Comparison of ENCODE assay signal across 21 cellular contexts in the genomic region with DNA sequence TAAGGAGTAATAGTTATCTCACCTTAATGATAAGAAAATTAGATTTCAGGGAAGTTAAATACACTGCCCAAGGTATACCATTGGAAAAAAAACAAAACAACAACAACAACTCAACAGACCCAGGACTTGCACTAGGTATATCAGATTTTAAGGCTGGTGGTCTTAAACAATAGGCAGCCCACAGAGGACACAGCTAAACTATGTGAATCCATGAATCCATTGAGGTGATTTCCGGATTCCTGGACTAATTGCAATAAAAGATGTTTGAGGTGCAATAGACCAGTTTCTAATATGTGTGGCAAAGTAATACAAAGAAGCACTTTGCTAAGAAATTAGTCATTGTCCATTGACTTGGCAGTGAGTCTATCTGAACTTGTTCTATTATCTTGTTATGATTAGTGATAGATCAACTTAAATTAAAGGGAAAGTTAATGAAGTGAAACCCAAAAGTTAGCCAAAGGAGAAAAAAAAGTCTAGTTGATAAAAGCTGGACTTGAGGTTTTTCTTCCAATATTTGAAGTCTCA.
"Had no signal": no experiment of that assay in that cellular context is flagged by ENCODE, and none has a peak within 500 bp of the region (broad histone marks: within the 10 kb centered on the region; RNA-seq: fewer than 3 reads in every experiment).

No MANE protein-coding gene starts in this region.

- ATAC-seq: K562, Panc1, PC-3, SK-N-SH treated with all-trans-retinoic acid at 6 μM for 48 hours had no signal

- H3K9me3 ChIP-seq: SJCRH30 had no signal

- DNase-seq: Kasumi-1, NCI-H1048, NCI-H1105, NCI-H1417, NCI-H146, NCI-H1694 treated with DMSO at 0.1 percent for 48 hours, NCI-H1930, NCI-H2081, NCI-H2107, NCI-H2227 treated with DMSO at 0.1 percent for 48 hours, NCI-H524, NCI-H526 treated with DMSO at 0.1 percent for 48 hours, NCI-H774, PC-3, SHP77, SJCRH30 had no signal

- H3K4me2 ChIP-seq: KMS-11 had no signal

- H3K27ac ChIP-seq: KMS-11, RWPE1, SJCRH30 had no signal

- H3K36me3 ChIP-seq: SJCRH30 had no signal

- H3K4me1 ChIP-seq: SJCRH30 had no signal

- H3K27me3 ChIP-seq: SJCRH30 had no signal

- H3K4me3 ChIP-seq: K562, SJCRH30 had no signal

- FAIRE-seq: K562 had no signal

- H3K9ac ChIP-seq: KMS-11 had no signal
